8 cellular contexts compared by ENCODE assay signal in genomic region chr17:69870091-69870530, GRCh38.
DNase-seq lines count a peak whose midpoint lies in the region; ATAC-seq and TF ChIP-seq lines count a peak whose summit lies in the region.

No MANE protein-coding gene starts in this region.

- H3K4me1 ChIP-seq in transverse colon = no peaks in the 10 kb centered on the region

- ATAC-seq in GM19397 (IDR thresholded peaks at IDR 0.05; ENCODE audit: unreplicated experiment) (peak; percentile 66), HG03066 (IDR thresholded peaks at IDR 0.05; ENCODE audit: low read depth, unreplicated experiment) (peak; percentile 45)

- H3K27me3 ChIP-seq in transverse colon = no peaks in the 10 kb centered on the region

- no peak overlapping the region for H3K27ac ChIP-seq in transverse colon

- WGBS in transverse colon (ENCODE audit: low coverage in 1 of 2), 2 donors = 92% methylated on average over 1 of the region's 1 CpG; no CpG with 5 or more reads in 1 of the 2 donors

- intact Hi-C loops in transverse colon (cut with DNase I; ENCODE audit: low total_unique reads) = loop anchor here (5.0 kb wide), 1 partner anchor 188 kb away; no protein-coding TSS in a partner anchor

- in situ Hi-C loops in transverse colon (cut with MboI; ENCODE audit: low pct_ligation_motif_present in 1 of 4, low pct_unique_long_range_greater_than_20kb in 1 of 4, low sequenced_read_pairs in 3 of 4) = no loop called here

- no peak for TF ChIP-seq CTCF in retinal pigment epithelial cell (conservative IDR thresholded peaks at IDR 0.05; ENCODE audit: low read depth, low read length)
- TF ChIP-seq CTCF in transverse colon (IDR thresholded peaks at IDR 0.05) = no peak

- no peak for TF ChIP-seq POLR2A in transverse colon (IDR thresholded peaks at IDR 0.05)

- no peaks in the 10 kb centered on the region for H3K9me3 ChIP-seq in transverse colon

- DNase-seq in amniotic epithelial cell (ENCODE audit: low read depth) (peak; percentile 50), retinal pigment epithelial cell (ENCODE audit: low read depth) (peak; percentile 9), occipital lobe (lab: John Stamatoyannopoulos, UW) (no peak), cortex of kidney (lab: John Stamatoyannopoulos, UW) (no peak), globus pallidus (ENCODE audit: low spot score) (no peak), transverse colon (no peak)

- no peak for TF ChIP-seq EP300 in transverse colon (IDR thresholded peaks at IDR 0.05; ENCODE audit: low read depth)

- H3K4me3 ChIP-seq in retinal pigment epithelial cell (ENCODE audit: low read length) = no peak overlapping the region
- H3K4me3 ChIP-seq in transverse colon = no peak overlapping the region

- no peaks in the 10 kb centered on the region for H3K36me3 ChIP-seq in transverse colon

Comparison
In these comparisons a context has a peak if more than half of its experiments do, and no peak if none do; other contexts are left out.
1. DNase-seq: peak in amniotic epithelial cell (single experiment) and retinal pigment epithelial cell (single experiment); none in occipital lobe (single experiment), cortex of kidney (single experiment), globus pallidus (single experiment) and transverse colon (single experiment).